ENCODE assay signal across 3 cellular contexts in genomic region chr5:159713773-159714172, GRCh38.
"Had no signal": no experiment of that assay in that cellular context is flagged by ENCODE, and none has a peak within 500 bp of the region (broad histone marks: within the 10 kb centered on the region; RNA-seq: fewer than 3 reads in every experiment).

No MANE protein-coding gene starts in this region.

- DNase-seq: GDM1, GF-D8 had no signal

- H3K4me3 ChIP-seq: GM12878 had no signal
